Comparison of ENCODE assay signal across 23 cellular contexts in the genomic region with DNA sequence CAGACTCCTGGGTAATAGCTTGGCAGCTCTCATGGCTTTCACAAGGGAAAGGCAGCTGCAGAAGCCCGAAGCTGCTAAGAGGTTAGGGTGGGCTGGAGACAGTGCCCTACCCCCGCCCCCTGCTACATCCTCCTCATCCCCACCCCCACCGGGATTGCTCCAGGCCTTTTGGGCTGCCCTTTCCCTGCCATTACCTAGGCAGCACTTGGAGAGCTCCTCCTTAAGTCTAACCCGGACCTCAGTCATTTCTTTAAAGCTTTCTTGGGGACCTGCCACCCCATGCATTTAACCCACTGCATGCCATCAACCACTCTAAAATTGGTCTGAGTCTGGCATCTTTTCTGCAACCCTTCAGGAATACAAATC. TPM values are rescaled to one million over a fixed set of nuclear protein-coding genes. Genes with fewer than 3 reads are reported as not detected.
DNase-seq lines count a peak whose midpoint lies in the region; ATAC-seq, FAIRE-seq and TF ChIP-seq lines count a peak whose summit lies in the region.
"Had no signal": no experiment of that assay in that cellular context is flagged by ENCODE, and none has a peak within 500 bp of the region (broad histone marks: within the 10 kb centered on the region; RNA-seq: fewer than 3 reads in every experiment).

No MANE protein-coding gene starts in this region.

- H3K4me3 Mint-ChIP-seq in endodermal cell: no peak overlapping the region
- H3K4me3 Mint-ChIP-seq in progenitor cell of endocrine pancreas (ENCODE audit: low read depth): no peak overlapping the region
- H3K4me3 Mint-ChIP-seq: CD4-positive, alpha-beta memory T cell had no signal

- H3K27ac Mint-ChIP-seq in endodermal cell (no peak overlapping the region), progenitor cell of endocrine pancreas (no peak overlapping the region)
- H3K27ac Mint-ChIP-seq: CD4-positive, alpha-beta memory T cell had no signal

- H3K4me1 ChIP-seq in A549 (peaks cover 13% of the 10 kb centered on the region; the same call in 1 of the 3 replicates), NT2/D1 (ENCODE audit: insufficient read depth, insufficient read length) (peaks cover 2% of the 10 kb centered on the region), endodermal cell (ENCODE audit: control insufficient read depth, insufficient read depth, low read length) (no peaks in the 10 kb centered on the region)

- CTCF ChIA-PET in A549 (lab: Yijun Ruan, JAX): interaction anchor here (0.6 to 12.4 kb wide), 6 partner anchors 10 to 799 kb away, joined by 3 to 186 read pairs (median 18); no protein-coding TSS in a partner anchor

- H3K4me2 ChIP-seq in A549: no peak overlapping the region

- H3K36me3 Mint-ChIP-seq in endodermal cell (ENCODE audit: low read depth): no peaks in the 10 kb centered on the region
- H3K36me3 Mint-ChIP-seq in progenitor cell of endocrine pancreas (ENCODE audit: insufficient read depth): no peaks in the 10 kb centered on the region
- H3K36me3 Mint-ChIP-seq: CD4-positive, alpha-beta memory T cell had no signal

- H3K27me3 ChIP-seq in NT2/D1 (ENCODE audit: insufficient read depth, insufficient read length) (no peaks in the 10 kb centered on the region), endodermal cell (ENCODE audit: control insufficient read depth, insufficient read depth, low read length, poor library complexity, severe bottlenecking) (peaks cover 27% of the 10 kb centered on the region)

- no peak for TF ChIP-seq CTCF in A549 (IDR thresholded peaks at IDR 0.05)
- TF ChIP-seq CTCF in endodermal cell (conservative IDR thresholded peaks at IDR 0.05): no peak
- no peak for TF ChIP-seq CTCF in progenitor cell of endocrine pancreas (IDR thresholded peaks at IDR 0.05; ENCODE audit: unreplicated experiment)

- H3K4me3 ChIP-seq in A549 (no peak overlapping the region), NT2/D1 (ENCODE audit: insufficient read length, low read depth) (no peak overlapping the region), endodermal cell (ENCODE audit: low read length) (no peak overlapping the region)

- DNase-seq in A549 (ENCODE audit: low read depth in 1 of 2, low spot score in 1 of 2) (no peak), NT2/D1 (ENCODE audit: low read depth, low spot score) (peak; percentile 36), endodermal cell (peak; percentile 66), iPS-NIHi7 (ENCODE audit: extremely low spot score) (peak; percentile 58), NCI-H1436 treated with DMSO at 0.1 percent for 48 hours (lab: John Stamatoyannopoulos, UW) (no peak), NOMO-1 (lab: John Stamatoyannopoulos, UW; ENCODE audit: unreplicated experiment in 2 of 2) (no peak), progenitor cell of endocrine pancreas (ENCODE audit: low spot score, unreplicated experiment) (no peak)
- DNase-seq: CD4-positive, alpha-beta memory T cell; DMS153; EL; IMR-90; Karpas-422; NCI-H1436; NCI-H2029 treated with DMSO at 0.1 percent for 48 hours; NCI-H446 treated with DMSO at 0.1 percent for 48 hours; NCI-H69; NK-92 treated with Interleukin-12 subunit alpha and Interleukin-12 subunit beta, amount 100 ng/mL, for 24 hours; Right ventricle myocardium superior had no signal

- POLR2A ChIA-PET in A549 (lab: Yijun Ruan, JAX): no interaction called here

- no peak for TF ChIP-seq RAD21 in A549 (conservative IDR thresholded peaks at IDR 0.05 in 1 of 2, IDR thresholded peaks at IDR 0.05 in 1 of 2)

- H3K9ac ChIP-seq in NT2/D1 (ENCODE audit: insufficient read length, low read depth) (no peak overlapping the region), endodermal cell (ENCODE audit: extremely low read depth, low read length, poor library complexity, severe bottlenecking) (no peak overlapping the region)

- no peak for TF ChIP-seq EP300 in A549 (IDR thresholded peaks at IDR 0.05)

- no peak for TF ChIP-seq POLR2A in A549 (IDR thresholded peaks at IDR 0.05; ENCODE audit: low read length)

- no peaks in the 10 kb centered on the region for H3K36me3 ChIP-seq in NT2/D1 (ENCODE audit: insufficient read depth, insufficient read length, low read length)
- no peaks in the 10 kb centered on the region for H3K36me3 ChIP-seq in endodermal cell (ENCODE audit: control insufficient read depth, insufficient read depth, low read length)

- peaks cover 2% of the 10 kb centered on the region for H3K4me1 Mint-ChIP-seq in endodermal cell
- peaks cover 7% of the 10 kb centered on the region for H3K4me1 Mint-ChIP-seq in progenitor cell of endocrine pancreas (ENCODE audit: low read depth)

- ATAC-seq in A549 (no peak), GM18909 (IDR thresholded peaks at IDR 0.05; ENCODE audit: poor library complexity, unreplicated experiment) (no peak)

- H3K27me3 Mint-ChIP-seq in endodermal cell (ENCODE audit: insufficient read depth) (peaks cover 33% of the 10 kb centered on the region), progenitor cell of endocrine pancreas (peaks cover 70% of the 10 kb centered on the region)

- 0% methylated on average over 2 of the region's 4 CpGs for WGBS in A549 (ENCODE audit: missing lambda C conversion rate)
- 13 to 20% methylated on average over 1 to 3 of the region's 4 CpGs for WGBS in endodermal cell (ENCODE audit: insufficient coverage in 1 of 2, insufficient read length in 1 of 2), 2 experiments

- H3K9me3 ChIP-seq in A549: no peaks in the 10 kb centered on the region
- H3K9me3 ChIP-seq in NT2/D1 (ENCODE audit: insufficient read depth, low read length): no peaks in the 10 kb centered on the region
- H3K9me3 ChIP-seq in endodermal cell (ENCODE audit: control insufficient read depth, low read length): no peaks in the 10 kb centered on the region

- H3K27ac ChIP-seq in A549: no peak overlapping the region
- H3K27ac ChIP-seq in endodermal cell (ENCODE audit: low read depth, low read length): no peak overlapping the region

- FAIRE-seq in A549 (lab: Jason Lieb, UNC): no peak
- FAIRE-seq: GM12892, H54 had no signal

- no peaks in the 10 kb centered on the region for H3K9me3 Mint-ChIP-seq in endodermal cell
- no peaks in the 10 kb centered on the region for H3K9me3 Mint-ChIP-seq in progenitor cell of endocrine pancreas (ENCODE audit: low read depth)
- H3K9me3 Mint-ChIP-seq: CD4-positive, alpha-beta memory T cell had no signal

TF ChIP-seq in A549, 52 proteins besides CTCF, POLR2A, EP300 and RAD21:
- TF ChIP-seq HOXB13 (CRISPR knock-in tag; IDR thresholded peaks at IDR 0.05; ENCODE audit: low read depth) (no peak), KDM5A (IDR thresholded peaks at IDR 0.05) (no peak)
- TF ChIP-seq, protein P1, sequence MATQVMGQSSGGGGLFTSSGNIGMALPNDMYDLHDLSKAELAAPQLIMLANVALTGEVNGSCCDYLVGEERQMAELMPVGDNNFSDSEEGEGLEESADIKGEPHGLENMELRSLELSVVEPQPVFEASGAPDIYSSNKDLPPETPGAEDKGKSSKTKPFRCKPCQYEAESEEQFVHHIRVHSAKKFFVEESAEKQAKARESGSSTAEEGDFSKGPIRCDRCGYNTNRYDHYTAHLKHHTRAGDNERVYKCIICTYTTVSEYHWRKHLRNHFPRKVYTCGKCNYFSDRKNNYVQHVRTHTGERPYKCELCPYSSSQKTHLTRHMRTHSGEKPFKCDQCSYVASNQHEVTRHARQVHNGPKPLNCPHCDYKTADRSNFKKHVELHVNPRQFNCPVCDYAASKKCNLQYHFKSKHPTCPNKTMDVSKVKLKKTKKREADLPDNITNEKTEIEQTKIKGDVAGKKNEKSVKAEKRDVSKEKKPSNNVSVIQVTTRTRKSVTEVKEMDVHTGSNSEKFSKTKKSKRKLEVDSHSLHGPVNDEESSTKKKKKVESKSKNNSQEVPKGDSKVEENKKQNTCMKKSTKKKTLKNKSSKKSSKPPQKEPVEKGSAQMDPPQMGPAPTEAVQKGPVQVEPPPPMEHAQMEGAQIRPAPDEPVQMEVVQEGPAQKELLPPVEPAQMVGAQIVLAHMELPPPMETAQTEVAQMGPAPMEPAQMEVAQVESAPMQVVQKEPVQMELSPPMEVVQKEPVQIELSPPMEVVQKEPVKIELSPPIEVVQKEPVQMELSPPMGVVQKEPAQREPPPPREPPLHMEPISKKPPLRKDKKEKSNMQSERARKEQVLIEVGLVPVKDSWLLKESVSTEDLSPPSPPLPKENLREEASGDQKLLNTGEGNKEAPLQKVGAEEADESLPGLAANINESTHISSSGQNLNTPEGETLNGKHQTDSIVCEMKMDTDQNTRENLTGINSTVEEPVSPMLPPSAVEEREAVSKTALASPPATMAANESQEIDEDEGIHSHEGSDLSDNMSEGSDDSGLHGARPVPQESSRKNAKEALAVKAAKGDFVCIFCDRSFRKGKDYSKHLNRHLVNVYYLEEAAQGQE (IDR thresholded peaks at IDR 0.05): 0 out of 2 replicates have a peak, but pooled peaks have one; percentile 24

RNA-seq across cellular contexts. Expression of a gene that starts 3.8 kb away (rescaled TPM):
- not detected in 2 replicates for polyA plus RNA-seq in A549 (2011; rRNA removed)
- not detected in 2 replicates for polyA plus RNA-seq in A549 (2012; cell fraction: cytosol; rRNA removed)
- 0.04 TPM in 1 of 2 replicates, not detected in the other for polyA plus RNA-seq in A549 (2012; cell fraction: nucleus; rRNA removed)
- not detected in 3 replicates for polyA plus RNA-seq in A549 (2017; fragmentation: RNase III; extraction: RNeasy Plus Mini Kit Qiagen cat#74134 plus additional on column Dnase treatment)
- not detected in 2 replicates for polyA minus RNA-seq in A549 (2011; rRNA and poly(A)+ RNA removed)
- total RNA-seq in endodermal cell: not detected
- polyA plus RNA-seq in endodermal cell (2013, experiment 1 of 2): 1.6 TPM
- 1.3 TPM for polyA plus RNA-seq in endodermal cell (2013, experiment 2 of 2)
- 0.57 and 0.67 TPM in 2 replicates for total RNA-seq in progenitor cell of endocrine pancreas
- total RNA-seq: A172; CD4-positive, alpha-beta memory T cell; IMR-90 had no signal
- polyA plus RNA-seq: BJ; CD4-positive, alpha-beta memory T cell; IMR-90 had no signal

RNA-seq across cellular contexts. Expression of a gene that starts 37.0 kb away (rescaled TPM):
- polyA plus RNA-seq in A549 (2011; rRNA removed) (0.13 and 0.16 TPM in 2 replicates), A549 (2017; fragmentation: RNase III; extraction: RNeasy Plus Mini Kit Qiagen cat#74134 plus additional on column Dnase treatment) (0.05 to 0.10 TPM (median 0.10 TPM) in 3 replicates)
- polyA plus RNA-seq in A549 (2012; cell fraction: cytosol; rRNA removed): 0.08 TPM in 2 replicates
- polyA plus RNA-seq in A549 (2012; cell fraction: nucleus; rRNA removed): 0.06 and 0.08 TPM in 2 replicates
- polyA minus RNA-seq in A549 (2011; rRNA and poly(A)+ RNA removed): 0.05 TPM in 1 of 2 replicates, not detected in the other
- total RNA-seq in endodermal cell (1 to 10 TPM; 2.4 to 4.0 TPM), progenitor cell of endocrine pancreas (7.1 and 8.9 TPM in 2 replicates)
- polyA plus RNA-seq in endodermal cell (2013, experiment 1 of 2): 19.1 TPM
- 14.9 TPM for polyA plus RNA-seq in endodermal cell (2013, experiment 2 of 2)
- total RNA-seq: CD4-positive, alpha-beta memory T cell; IMR-90 had no signal
- polyA plus RNA-seq: CD4-positive, alpha-beta memory T cell; IMR-90 had no signal

Comparison
In these comparisons a context has a peak if more than half of its experiments do, and no peak if none do; other contexts are left out.
1. DNase-seq: peak in NT2/D1 (single experiment), endodermal cell (single experiment) and iPS-NIHi7 (single experiment); none in A549 (0 of 2), NCI-H1436 treated with DMSO at 0.1 percent for 48 hours (single experiment), NOMO-1 (0 of 2) and progenitor cell of endocrine pancreas (single experiment).